In genomic region chr5:132377738-132378137, GRCh38 we compare ENCODE assay signal across 13 cellular contexts.
"Had no signal": no experiment of that assay in that cellular context is flagged by ENCODE, and none has a peak within 500 bp of the region (broad histone marks: within the 10 kb centered on the region; RNA-seq: fewer than 3 reads in every experiment).

No MANE protein-coding gene starts in this region.

- H3K9me3 ChIP-seq: right atrium auricular region, upper lobe of left lung had no signal

- H3K4me3 ChIP-seq: right atrium auricular region, upper lobe of left lung had no signal

- DNase-seq: activated naive CD4-positive, alpha-beta T cell treated with Interleukin-2 at 50 U/mL for 16 hours; activated naive CD8-positive, alpha-beta T cell treated with anti-CD3 and anti-CD28 coated beads for 36 hours; activated T-cell treated with anti-CD3 and anti-CD28 coated beads, Interleukin-2, amount 50 U/mL, for 48 hours; dermis blood vessel endothelial cell; effector memory CD4-positive, alpha-beta T cell; foreskin melanocyte; left colon; mesendoderm; naive B cell; stimulated activated CD4-positive, alpha-beta T cell treated with anti-CD3 and anti-CD28 coated beads, Interleukin-4, amount 100 ng/mL, for 4 hours; T-cell had no signal

- H3K27me3 ChIP-seq: right atrium auricular region, upper lobe of left lung had no signal

- ATAC-seq: left colon, T-cell had no signal
